25 cellular contexts compared by ENCODE assay signal in genomic region chr13:109370486-109370885, GRCh38.
"Had no signal": no experiment of that assay in that cellular context is flagged by ENCODE, and none has a peak within 500 bp of the region (broad histone marks: within the 10 kb centered on the region; RNA-seq: fewer than 3 reads in every experiment).

No MANE protein-coding gene starts in this region.

- H3K27me3 Mint-ChIP-seq: dendritic cell treated with granulocyte-macrophage colony-stimulating factor and Interleukin-4, amounts not matched to agents 40 ng/mL and 50 ng/mL, for 4 days had no signal

- ATAC-seq: activated T-cell treated with anti-CD3 and anti-CD28 coated beads, Interleukin-2, amount 50 U/mL, for 72 hours; natural killer cell treated with Interleukin-12 subunit alpha and Interleukin-12 subunit beta and Interleukin-15 and Interleukin-18, amount 100 ng/mL, for 72 hours; sciatic nerve; stimulated activated effector memory CD8-positive, alpha-beta T cell treated with anti-CD3 and anti-CD28 coated beads, Interleukin-12 subunit alpha, Interleukin-12 subunit beta, amount 100 ng/mL, for 72 hours had no signal

- H3K9me3 Mint-ChIP-seq: activated T-cell treated with anti-CD3 and anti-CD28 coated beads, Interleukin-2, amount 50 U/mL, for 72 hours; dendritic cell treated with granulocyte-macrophage colony-stimulating factor and Interleukin-4, amounts not matched to agents 40 ng/mL and 50 ng/mL, for 4 days; natural killer cell treated with Interleukin-12 subunit alpha and Interleukin-12 subunit beta and Interleukin-15 and Interleukin-18, amount 100 ng/mL, for 72 hours; stimulated activated effector memory CD8-positive, alpha-beta T cell treated with anti-CD3 and anti-CD28 coated beads, Interleukin-12 subunit alpha, Interleukin-12 subunit beta, amount 100 ng/mL, for 72 hours had no signal

- H3K27ac Mint-ChIP-seq: activated naive CD8-positive, alpha-beta T cell; activated T-cell treated with anti-CD3 and anti-CD28 coated beads, Interleukin-2, amount 50 U/mL, for 72 hours; dendritic cell treated with granulocyte-macrophage colony-stimulating factor and Interleukin-4, amounts not matched to agents 40 ng/mL and 50 ng/mL, for 4 days; natural killer cell treated with Interleukin-12 subunit alpha and Interleukin-12 subunit beta and Interleukin-15 and Interleukin-18, amount 100 ng/mL, for 72 hours; stimulated activated effector memory CD8-positive, alpha-beta T cell treated with anti-CD3 and anti-CD28 coated beads, Interleukin-12 subunit alpha, Interleukin-12 subunit beta, amount 100 ng/mL, for 72 hours had no signal

- H3K4me3 ChIP-seq: adrenal gland, ascending aorta, esophagus squamous epithelium, left ventricle myocardium inferior, lung, prostate gland, stomach, tibial nerve had no signal

- H3K36me3 Mint-ChIP-seq: activated naive CD8-positive, alpha-beta T cell; natural killer cell treated with Interleukin-12 subunit alpha and Interleukin-12 subunit beta and Interleukin-15 and Interleukin-18, amount 100 ng/mL, for 72 hours; stimulated activated effector memory CD8-positive, alpha-beta T cell treated with anti-CD3 and anti-CD28 coated beads, Interleukin-12 subunit alpha, Interleukin-12 subunit beta, amount 100 ng/mL, for 72 hours had no signal

- H3K9me3 ChIP-seq: adrenal gland, ascending aorta, esophagus squamous epithelium, neutrophil, prostate gland, stomach had no signal

- H3K36me3 ChIP-seq: adrenal gland, ascending aorta, brain microvascular endothelial cell, esophagus squamous epithelium, left ventricle myocardium inferior, neutrophil, prostate gland, stomach, tibial nerve had no signal

- H3K4me1 Mint-ChIP-seq: stimulated activated effector memory CD8-positive, alpha-beta T cell treated with anti-CD3 and anti-CD28 coated beads, Interleukin-12 subunit alpha, Interleukin-12 subunit beta, amount 100 ng/mL, for 72 hours had no signal

- H3K27ac ChIP-seq: adrenal gland, brain microvascular endothelial cell, esophagus squamous epithelium, left ventricle myocardium inferior, neutrophil, prostate gland, stomach had no signal

- H3K4me1 ChIP-seq: adrenal gland, esophagus squamous epithelium, left ventricle myocardium inferior, prostate gland, stomach had no signal

- DNase-seq: activated CD4-positive, alpha-beta T cell treated with anti-CD3 and anti-CD28 coated beads for 4 hours; activated CD4-positive, alpha-beta T cell treated with anti-CD3 and anti-CD28 coated beads, Interleukin-2, amount 50 U/mL, for 4 hours; activated naive CD4-positive, alpha-beta T cell; activated T-cell treated with anti-CD3 and anti-CD28 coated beads for 4 hours; activated T-cell treated with anti-CD3 and anti-CD28 coated beads, Interleukin-2, amount 50 U/mL, for 72 hours; adrenal gland; brain microvascular endothelial cell; caudate nucleus; esophagus squamous epithelium; foreskin melanocyte; left ventricle myocardium inferior; mesendoderm; small intestine; stimulated activated CD4-positive, alpha-beta T cell treated with anti-CD3 and anti-CD28 coated beads, Interleukin-4, amount 100 ng/mL, for 24 hours; stomach had no signal

- H3K4me3 Mint-ChIP-seq: activated naive CD8-positive, alpha-beta T cell; activated T-cell treated with anti-CD3 and anti-CD28 coated beads, Interleukin-2, amount 50 U/mL, for 72 hours; dendritic cell treated with granulocyte-macrophage colony-stimulating factor and Interleukin-4, amounts not matched to agents 40 ng/mL and 50 ng/mL, for 4 days; natural killer cell treated with Interleukin-12 subunit alpha and Interleukin-12 subunit beta and Interleukin-15 and Interleukin-18, amount 100 ng/mL, for 72 hours; stimulated activated effector memory CD8-positive, alpha-beta T cell treated with anti-CD3 and anti-CD28 coated beads, Interleukin-12 subunit alpha, Interleukin-12 subunit beta, amount 100 ng/mL, for 72 hours had no signal

- H3K27me3 ChIP-seq: adrenal gland, ascending aorta, brain microvascular endothelial cell, neutrophil, stomach, tibial nerve had no signal
